9 cellular contexts compared by ENCODE assay signal in the genomic region with DNA sequence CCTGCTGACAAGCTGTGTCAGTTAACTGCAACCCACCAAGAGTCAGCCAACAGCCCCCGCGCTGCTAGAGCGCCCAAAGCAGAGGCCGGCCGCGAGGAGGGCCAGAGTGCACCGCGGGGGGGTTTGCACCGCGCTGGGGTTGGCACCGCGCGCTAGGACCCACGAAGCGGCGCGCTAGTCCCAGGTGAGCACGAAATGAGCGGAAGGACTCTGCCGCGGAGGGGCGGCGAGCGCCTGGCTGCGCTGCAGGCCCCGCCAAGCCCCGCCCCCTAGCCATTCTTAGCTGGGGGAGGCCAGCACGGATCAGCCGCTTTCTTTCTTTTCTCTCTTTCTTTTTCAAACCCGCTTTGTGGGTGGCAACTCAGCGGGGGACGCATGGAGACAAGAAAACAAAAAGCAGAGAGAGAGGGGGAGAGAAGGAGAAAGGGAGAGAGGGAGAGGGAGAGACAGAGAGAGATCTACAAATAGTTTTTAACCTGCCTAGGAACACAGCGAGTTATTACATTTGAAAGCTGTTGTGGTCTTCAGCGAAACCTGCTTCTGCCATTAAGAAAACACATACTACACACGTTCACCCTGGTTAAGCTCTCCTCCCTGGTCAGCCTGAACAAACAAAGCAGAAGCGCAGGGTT. TPM values are rescaled to one million over a fixed set of nuclear protein-coding genes. Genes with fewer than 3 reads are reported as not detected.
DNase-seq lines count a peak whose midpoint lies in the region; ATAC-seq and TF ChIP-seq lines count a peak whose summit lies in the region.
"Had no signal": no experiment of that assay in that cellular context is flagged by ENCODE, and none has a peak within 500 bp of the region (broad histone marks: within the 10 kb centered on the region; RNA-seq: fewer than 3 reads in every experiment).

No MANE protein-coding gene starts in this region.

- H3K27ac ChIP-seq in foreskin keratinocyte, result no peak overlapping the region

- H3K27me3 Mint-ChIP-seq in WTC11 (ENCODE audit: low read depth), result peaks cover 12% of the 10 kb centered on the region

- peak overlapping the region; percentile 87 for H3K4me3 Mint-ChIP-seq in WTC11

- H3K27ac Mint-ChIP-seq in WTC11, result peak overlapping the region; percentile 99

- peak; percentile 90 for DNase-seq in COLO668 (lab: John Stamatoyannopoulos, UW; ENCODE audit: unreplicated experiment)
- peak; percentile 23 for DNase-seq in HT1080 (ENCODE audit: low read depth)
- DNase-seq in WTC11 (ENCODE audit: low spot score), result peak; percentile 96
- DNase-seq in foreskin keratinocyte, result no peak
- peak; percentile 36 for DNase-seq in stimulated activated CD8-positive, alpha-beta memory T cell treated with anti-CD3 and anti-CD28 coated beads, Interleukin-15, amount 100 ng/mL, for 4 hours (ENCODE audit: low read depth in 2 of 2)
- DNase-seq in omental fat pad (ENCODE audit: low spot score), result no peak
- no peak for DNase-seq in COLO829 (ENCODE audit: low spot score)

- CTCF ChIA-PET in WTC11 (lab: Charles Lee), result interaction anchor here (0.5 to 7.4 kb wide), 13 partner anchors 8 to 331 kb away, joined by 3 to 119 read pairs (median 4); partner anchors contain the start of gene FOXB1

- TF ChIP-seq CTCF in WTC11 (IDR thresholded peaks at IDR 0.05) (no peak), foreskin keratinocyte (conservative IDR thresholded peaks at IDR 0.05) (peak; percentile 60), omental fat pad (IDR thresholded peaks at IDR 0.05) (no peak)

- H3K9me3 Mint-ChIP-seq in WTC11, result no peaks in the 10 kb centered on the region

- ATAC-seq in GM19395 (IDR thresholded peaks at IDR 0.05; ENCODE audit: unreplicated experiment) (peak; percentile 87), WTC11 (peak; percentile 45), foreskin keratinocyte (peak; percentile 11), omental fat pad (ENCODE audit: low FRiP score) (no peak)

- POLR2A ChIA-PET in WTC11 (lab: Charles Lee), result interaction anchor here (0.6 to 2.1 kb wide), 4 partner anchors 10 to 401 kb away, joined by 3 to 8 read pairs (median 4); partner anchors contain the start of genes ANXA2 and BNIP2

- no peaks in the 10 kb centered on the region for H3K4me1 ChIP-seq in foreskin keratinocyte

- peaks cover 75% of the 10 kb centered on the region for H3K4me1 Mint-ChIP-seq in WTC11

- peaks cover 100% of the 10 kb centered on the region for H3K27me3 ChIP-seq in foreskin keratinocyte

- H3K36me3 Mint-ChIP-seq in WTC11, result no peaks in the 10 kb centered on the region

TF ChIP-seq in WTC11, 78 proteins besides CTCF, POLR2A, EP300 and RAD21 (continues in another document):
- TF ChIP-seq ZNF416 (CRISPR knock-in tag; IDR thresholded peaks at IDR 0.05) (no peak), ZNF423 (CRISPR knock-in tag; IDR thresholded peaks at IDR 0.05) (peak; percentile 39), ATF6 (CRISPR knock-in tag; IDR thresholded peaks at IDR 0.05) (no peak), ZBTB43 (CRISPR knock-in tag; IDR thresholded peaks at IDR 0.05) (no peak), ZNF219 (CRISPR knock-in tag; IDR thresholded peaks at IDR 0.05; ENCODE audit: borderline replicate concordance) (no peak; the same call in 1 of the 2 replicates), ATF3 (CRISPR knock-in tag; conservative IDR thresholded peaks at IDR 0.05) (no peak), ATF1 (CRISPR knock-in tag; IDR thresholded peaks at IDR 0.05) (no peak), ZNF396 (CRISPR knock-in tag; IDR thresholded peaks at IDR 0.05; ENCODE audit: borderline replicate concordance) (no peak), CREM (CRISPR knock-in tag; IDR thresholded peaks at IDR 0.05) (peak; percentile 39; the same call in 1 of the 2 replicates), ESRRA (CRISPR knock-in tag; IDR thresholded peaks at IDR 0.05; ENCODE audit: borderline replicate concordance) (no peak), NFE2L1 (CRISPR knock-in tag; IDR thresholded peaks at IDR 0.05) (peak; percentile 65; the same call in 1 of the 2 replicates), IRF1 (CRISPR knock-in tag; IDR thresholded peaks at IDR 0.05) (no peak), USF1 (CRISPR knock-in tag; IDR thresholded peaks at IDR 0.05) (peak; percentile 34; the same call in 1 of the 2 replicates), HMGXB4 (CRISPR knock-in tag; IDR thresholded peaks at IDR 0.05) (0 out of 2 replicates have a peak, but pooled peaks have one; percentile 45)
- TF ChIP-seq, protein P1, sequence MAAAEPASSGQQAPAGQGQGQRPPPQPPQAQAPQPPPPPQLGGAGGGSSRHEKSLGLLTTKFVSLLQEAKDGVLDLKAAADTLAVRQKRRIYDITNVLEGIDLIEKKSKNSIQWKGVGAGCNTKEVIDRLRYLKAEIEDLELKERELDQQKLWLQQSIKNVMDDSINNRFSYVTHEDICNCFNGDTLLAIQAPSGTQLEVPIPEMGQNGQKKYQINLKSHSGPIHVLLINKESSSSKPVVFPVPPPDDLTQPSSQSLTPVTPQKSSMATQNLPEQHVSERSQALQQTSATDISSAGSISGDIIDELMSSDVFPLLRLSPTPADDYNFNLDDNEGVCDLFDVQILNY (CRISPR knock-in tag; IDR thresholded peaks at IDR 0.05), result peak; percentile 82; the same call in 1 of the 2 replicates
- TF ChIP-seq, protein P2, sequence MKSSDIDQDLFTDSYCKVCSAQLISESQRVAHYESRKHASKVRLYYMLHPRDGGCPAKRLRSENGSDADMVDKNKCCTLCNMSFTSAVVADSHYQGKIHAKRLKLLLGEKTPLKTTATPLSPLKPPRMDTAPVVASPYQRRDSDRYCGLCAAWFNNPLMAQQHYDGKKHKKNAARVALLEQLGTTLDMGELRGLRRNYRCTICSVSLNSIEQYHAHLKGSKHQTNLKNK (CRISPR knock-in tag; IDR thresholded peaks at IDR 0.05), result no peak

RNA-seq across cellular contexts. Expression of gene FOXB1, which starts 6.9 kb away (rescaled TPM):
- not detected in 2 replicates for total RNA-seq in HT1080 (2014; rRNA removed; shearing (Covaris generic))
- polyA plus RNA-seq in HT1080 (2015; cell fraction: cytosol; rRNA removed), result not detected in 2 replicates
- polyA plus RNA-seq in HT1080 (2015; cell fraction: nucleus; rRNA removed), result not detected in 2 replicates
- total RNA-seq in WTC11 (2021) (10.8 to 15.0 TPM (median 13.7 TPM) in 3 replicates), foreskin keratinocyte (not detected in 2 replicates), omental fat pad (not detected)
- polyA plus RNA-seq in foreskin keratinocyte, result not detected in 2 replicates
- polyA plus RNA-seq: esophagus had no signal

Comparison
In these comparisons a context has a peak if more than half of its experiments do, and no peak if none do; other contexts are left out.
1. DNase-seq: peak in COLO668 (single experiment), HT1080 (single experiment), WTC11 (single experiment) and stimulated activated CD8-positive, alpha-beta memory T cell treated with anti-CD3 and anti-CD28 coated beads, Interleukin-15, amount 100 ng/mL, for 4 hours (2 of 2); none in foreskin keratinocyte (0 of 2), omental fat pad (single experiment) and COLO829 (single experiment).
2. RNA of gene FOXB1, which starts 6.9 kb away (total RNA-seq): 10.8 to 15.0 TPM in WTC11; not detected in HT1080, not detected in foreskin keratinocyte and not detected in omental fat pad; every median in the first group is over 10 times any median in the second.